2 cellular contexts compared by ENCODE assay signal in the genomic region with DNA sequence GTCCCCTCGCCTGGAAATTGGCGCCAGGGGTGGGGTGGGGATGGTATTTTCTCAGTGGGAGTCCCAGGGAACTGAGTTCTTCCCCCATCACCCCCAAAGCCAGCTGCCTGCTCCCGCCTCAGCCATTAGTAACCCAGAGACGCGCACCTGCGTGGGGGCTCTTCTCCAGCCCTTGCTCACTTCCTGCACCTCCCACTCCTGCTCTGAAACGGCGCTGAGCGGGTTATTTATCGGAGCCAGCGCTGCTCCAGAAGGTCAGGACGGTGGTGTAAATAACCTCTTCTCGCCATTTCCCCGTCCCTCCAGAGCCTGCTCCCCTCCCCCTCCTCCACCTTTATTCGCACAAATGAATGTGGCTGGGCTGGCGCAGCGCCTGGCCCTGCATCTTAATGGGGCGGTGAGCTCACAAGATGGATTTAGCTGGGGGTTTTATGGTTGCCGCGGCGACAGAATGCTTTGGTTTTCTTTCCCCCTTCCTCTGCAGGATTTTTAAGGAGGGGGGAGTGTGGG.
A peak's percentile ranks its signal among the peaks of the same experiment; 100 is the strongest.
TF ChIP-seq lines count a peak whose summit lies in the region.

No MANE protein-coding gene starts in this region.

TF ChIP-seq in HEK293, 187 proteins besides CTCF, POLR2A, EP300 and RAD21 (continued from another document and continues in another):
- TF ChIP-seq, protein P1, sequence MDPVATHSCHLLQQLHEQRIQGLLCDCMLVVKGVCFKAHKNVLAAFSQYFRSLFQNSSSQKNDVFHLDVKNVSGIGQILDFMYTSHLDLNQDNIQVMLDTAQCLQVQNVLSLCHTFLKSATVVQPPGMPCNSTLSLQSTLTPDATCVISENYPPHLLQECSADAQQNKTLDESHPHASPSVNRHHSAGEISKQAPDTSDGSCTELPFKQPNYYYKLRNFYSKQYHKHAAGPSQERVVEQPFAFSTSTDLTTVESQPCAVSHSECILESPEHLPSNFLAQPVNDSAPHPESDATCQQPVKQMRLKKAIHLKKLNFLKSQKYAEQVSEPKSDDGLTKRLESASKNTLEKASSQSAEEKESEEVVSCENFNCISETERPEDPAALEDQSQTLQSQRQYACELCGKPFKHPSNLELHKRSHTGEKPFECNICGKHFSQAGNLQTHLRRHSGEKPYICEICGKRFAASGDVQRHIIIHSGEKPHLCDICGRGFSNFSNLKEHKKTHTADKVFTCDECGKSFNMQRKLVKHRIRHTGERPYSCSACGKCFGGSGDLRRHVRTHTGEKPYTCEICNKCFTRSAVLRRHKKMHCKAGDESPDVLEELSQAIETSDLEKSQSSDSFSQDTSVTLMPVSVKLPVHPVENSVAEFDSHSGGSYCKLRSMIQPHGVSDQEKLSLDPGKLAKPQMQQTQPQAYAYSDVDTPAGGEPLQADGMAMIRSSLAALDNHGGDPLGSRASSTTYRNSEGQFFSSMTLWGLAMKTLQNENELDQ (tag by site-specific recombination; IDR thresholded peaks at IDR 0.05; ENCODE audit: low read depth), result no peak
- TF ChIP-seq ZNF423 (tag by site-specific recombination; IDR thresholded peaks at IDR 0.05) (no peak), ZNF391 (tag by site-specific recombination; IDR thresholded peaks at IDR 0.05; ENCODE audit: borderline replicate concordance, low read depth) (no peak), SP2 (tag by site-specific recombination; IDR thresholded peaks at IDR 0.05) (peak; percentile 32), ZNF211 (tag by site-specific recombination; IDR thresholded peaks at IDR 0.05; ENCODE audit: low read depth) (no peak), ZFHX2 (tag by site-specific recombination; conservative IDR thresholded peaks at IDR 0.05) (peak; percentile 93), ZNF747 (tag by site-specific recombination; IDR thresholded peaks at IDR 0.05) (no peak), ZNF155 (tag by site-specific recombination; IDR thresholded peaks at IDR 0.05) (no peak), EGR2 (tag by site-specific recombination; IDR thresholded peaks at IDR 0.05; ENCODE audit: low read depth) (peak; percentile 91), ZFP41 (tag by site-specific recombination; IDR thresholded peaks at IDR 0.05; ENCODE audit: borderline replicate concordance) (no peak)
- TF ChIP-seq, protein P2, sequence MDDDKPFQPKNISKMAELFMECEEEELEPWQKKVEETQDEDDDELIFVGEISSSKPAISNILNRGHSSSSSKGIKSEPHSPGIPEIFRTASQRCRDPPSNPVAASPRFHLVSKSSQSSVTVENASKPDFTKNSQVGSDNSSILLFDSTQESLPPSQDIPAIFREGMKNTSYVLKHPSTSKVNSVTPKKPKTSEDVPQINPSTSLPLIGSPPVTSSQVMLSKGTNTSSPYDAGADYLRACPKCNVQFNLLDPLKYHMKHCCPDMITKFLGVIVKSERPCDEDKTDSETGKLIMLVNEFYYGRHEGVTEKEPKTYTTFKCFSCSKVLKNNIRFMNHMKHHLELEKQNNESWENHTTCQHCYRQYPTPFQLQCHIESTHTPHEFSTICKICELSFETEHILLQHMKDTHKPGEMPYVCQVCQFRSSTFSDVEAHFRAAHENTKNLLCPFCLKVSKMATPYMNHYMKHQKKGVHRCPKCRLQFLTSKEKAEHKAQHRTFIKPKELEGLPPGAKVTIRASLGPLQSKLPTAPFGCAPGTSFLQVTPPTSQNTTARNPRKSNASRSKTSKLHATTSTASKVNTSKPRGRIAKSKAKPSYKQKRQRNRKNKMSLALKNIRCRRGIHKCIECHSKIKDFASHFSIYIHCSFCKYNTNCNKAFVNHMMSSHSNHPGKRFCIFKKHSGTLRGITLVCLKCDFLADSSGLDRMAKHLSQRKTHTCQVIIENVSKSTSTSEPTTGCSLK (tag by site-specific recombination; IDR thresholded peaks at IDR 0.05), result no peak
- TF ChIP-seq, protein P3, sequence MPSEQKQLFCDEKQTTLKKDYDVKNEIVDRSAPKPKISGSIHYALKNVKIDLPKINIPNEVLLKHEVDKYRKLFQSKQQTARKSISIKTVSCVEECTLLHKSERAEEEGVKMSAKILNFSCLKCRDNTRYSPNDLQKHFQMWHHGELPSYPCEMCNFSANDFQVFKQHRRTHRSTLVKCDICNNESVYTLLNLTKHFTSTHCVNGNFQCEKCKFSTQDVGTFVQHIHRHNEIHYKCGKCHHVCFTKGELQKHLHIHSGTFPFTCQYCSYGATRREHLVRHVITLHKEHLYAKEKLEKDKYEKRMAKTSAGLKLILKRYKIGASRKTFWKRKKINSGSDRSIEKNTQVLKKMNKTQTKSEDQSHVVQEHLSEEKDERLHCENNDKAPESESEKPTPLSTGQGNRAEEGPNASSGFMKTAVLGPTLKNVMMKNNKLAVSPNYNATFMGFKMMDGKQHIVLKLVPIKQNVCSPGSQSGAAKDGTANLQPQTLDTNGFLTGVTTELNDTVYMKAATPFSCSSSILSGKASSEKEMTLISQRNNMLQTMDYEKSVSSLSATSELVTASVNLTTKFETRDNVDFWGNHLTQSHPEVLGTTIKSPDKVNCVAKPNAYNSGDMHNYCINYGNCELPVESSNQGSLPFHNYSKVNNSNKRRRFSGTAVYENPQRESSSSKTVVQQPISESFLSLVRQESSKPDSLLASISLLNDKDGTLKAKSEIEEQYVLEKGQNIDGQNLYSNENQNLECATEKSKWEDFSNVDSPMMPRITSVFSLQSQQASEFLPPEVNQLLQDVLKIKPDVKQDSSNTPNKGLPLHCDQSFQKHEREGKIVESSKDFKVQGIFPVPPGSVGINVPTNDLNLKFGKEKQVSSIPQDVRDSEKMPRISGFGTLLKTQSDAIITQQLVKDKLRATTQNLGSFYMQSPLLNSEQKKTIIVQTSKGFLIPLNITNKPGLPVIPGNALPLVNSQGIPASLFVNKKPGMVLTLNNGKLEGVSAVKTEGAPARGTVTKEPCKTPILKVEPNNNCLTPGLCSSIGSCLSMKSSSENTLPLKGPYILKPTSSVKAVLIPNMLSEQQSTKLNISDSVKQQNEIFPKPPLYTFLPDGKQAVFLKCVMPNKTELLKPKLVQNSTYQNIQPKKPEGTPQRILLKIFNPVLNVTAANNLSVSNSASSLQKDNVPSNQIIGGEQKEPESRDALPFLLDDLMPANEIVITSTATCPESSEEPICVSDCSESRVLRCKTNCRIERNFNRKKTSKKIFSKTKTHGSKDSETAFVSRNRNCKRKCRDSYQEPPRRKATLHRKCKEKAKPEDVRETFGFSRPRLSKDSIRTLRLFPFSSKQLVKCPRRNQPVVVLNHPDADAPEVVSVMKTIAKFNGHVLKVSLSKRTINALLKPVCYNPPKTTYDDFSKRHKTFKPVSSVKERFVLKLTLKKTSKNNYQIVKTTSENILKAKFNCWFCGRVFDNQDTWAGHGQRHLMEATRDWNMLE (tag by site-specific recombination; conservative IDR thresholded peaks at IDR 0.05; ENCODE audit: low read depth), result no peak

TF ChIP-seq in SK-N-SH treated with all-trans-retinoic acid at 6 μM for 48 hours, 23 proteins besides CTCF, POLR2A, EP300 and RAD21 (continued from another document):
- TF ChIP-seq, protein P4, sequence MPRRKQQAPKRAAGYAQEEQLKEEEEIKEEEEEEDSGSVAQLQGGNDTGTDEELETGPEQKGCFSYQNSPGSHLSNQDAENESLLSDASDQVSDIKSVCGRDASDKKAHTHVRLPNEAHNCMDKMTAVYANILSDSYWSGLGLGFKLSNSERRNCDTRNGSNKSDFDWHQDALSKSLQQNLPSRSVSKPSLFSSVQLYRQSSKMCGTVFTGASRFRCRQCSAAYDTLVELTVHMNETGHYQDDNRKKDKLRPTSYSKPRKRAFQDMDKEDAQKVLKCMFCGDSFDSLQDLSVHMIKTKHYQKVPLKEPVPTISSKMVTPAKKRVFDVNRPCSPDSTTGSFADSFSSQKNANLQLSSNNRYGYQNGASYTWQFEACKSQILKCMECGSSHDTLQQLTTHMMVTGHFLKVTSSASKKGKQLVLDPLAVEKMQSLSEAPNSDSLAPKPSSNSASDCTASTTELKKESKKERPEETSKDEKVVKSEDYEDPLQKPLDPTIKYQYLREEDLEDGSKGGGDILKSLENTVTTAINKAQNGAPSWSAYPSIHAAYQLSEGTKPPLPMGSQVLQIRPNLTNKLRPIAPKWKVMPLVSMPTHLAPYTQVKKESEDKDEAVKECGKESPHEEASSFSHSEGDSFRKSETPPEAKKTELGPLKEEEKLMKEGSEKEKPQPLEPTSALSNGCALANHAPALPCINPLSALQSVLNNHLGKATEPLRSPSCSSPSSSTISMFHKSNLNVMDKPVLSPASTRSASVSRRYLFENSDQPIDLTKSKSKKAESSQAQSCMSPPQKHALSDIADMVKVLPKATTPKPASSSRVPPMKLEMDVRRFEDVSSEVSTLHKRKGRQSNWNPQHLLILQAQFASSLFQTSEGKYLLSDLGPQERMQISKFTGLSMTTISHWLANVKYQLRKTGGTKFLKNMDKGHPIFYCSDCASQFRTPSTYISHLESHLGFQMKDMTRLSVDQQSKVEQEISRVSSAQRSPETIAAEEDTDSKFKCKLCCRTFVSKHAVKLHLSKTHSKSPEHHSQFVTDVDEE (CRISPR knock-in tag; IDR thresholded peaks at IDR 0.05), result no peak
- no peak for TF ChIP-seq BACH2 (CRISPR knock-in tag; IDR thresholded peaks at IDR 0.05; ENCODE audit: borderline replicate concordance)
